Comparison of ENCODE assay signal across 8 cellular contexts in genomic region chr19:12956446-12957388, GRCh38. TPM values are rescaled to one million over a fixed set of nuclear protein-coding genes. Genes with fewer than 3 reads are reported as not detected.
DNase-seq lines count a peak whose midpoint lies in the region; ATAC-seq and TF ChIP-seq lines count a peak whose summit lies in the region.

Gene GADD45GIP1 (minus strand): TSS chr19:12957223. CDS start chr19:12957212, 11 bp downstream.

- H3K27me3 ChIP-seq in HUES64 (ENCODE audit: insufficient read depth, low read length): no peaks in the 10 kb centered on the region

- H3K9me3 Mint-ChIP-seq in nephron: no peaks in the 10 kb centered on the region
- H3K9me3 Mint-ChIP-seq in stimulated activated naive CD8-positive, alpha-beta T cell treated with anti-CD3 and anti-CD28 coated beads, Interleukin-15, Interleukin-2, amounts not matched to agents 100 ng/mL and 50 ng/mL, for 24 hours: no peaks in the 10 kb centered on the region

- TF ChIP-seq CTCF in fibroblast of the aortic adventitia (IDR thresholded peaks at IDR 0.05; ENCODE audit: insufficient read depth, low read length): no peak
- no peak for TF ChIP-seq CTCF in nephron (IDR thresholded peaks at IDR 0.05; ENCODE audit: unreplicated experiment in 3 of 3)

- H3K27ac Mint-ChIP-seq in nephron: peak within 1 kb of the TSS; percentile 88 to 91 (median 89)
- peak within 1 kb of the TSS; percentile 96 for H3K27ac Mint-ChIP-seq in stimulated activated naive CD8-positive, alpha-beta T cell treated with anti-CD3 and anti-CD28 coated beads, Interleukin-15, Interleukin-2, amounts not matched to agents 100 ng/mL and 50 ng/mL, for 24 hours

- H3K9me3 ChIP-seq in HUES64 (ENCODE audit: insufficient read depth, low read depth, low read length): no peaks in the 10 kb centered on the region

- WGBS in HUES64: 4% methylated on average over 80 of the region's 84 CpGs

- H3K36me3 Mint-ChIP-seq in nephron (ENCODE audit: low read depth): peaks cover 24% of the 10 kb centered on the region
- H3K36me3 Mint-ChIP-seq in stimulated activated naive CD8-positive, alpha-beta T cell treated with anti-CD3 and anti-CD28 coated beads, Interleukin-15, Interleukin-2, amounts not matched to agents 100 ng/mL and 50 ng/mL, for 24 hours (ENCODE audit: low read depth): peaks cover 29% of the 10 kb centered on the region

- H3K27ac ChIP-seq in HUES64 (ENCODE audit: low read depth, low read length): peak within 1 kb of the TSS; percentile 94

- peaks cover 36% of the 10 kb centered on the region for H3K36me3 ChIP-seq in HUES64 (ENCODE audit: insufficient read depth, low read length)

- peak; percentile 79 for ATAC-seq in GM19035 (IDR thresholded peaks at IDR 0.05; ENCODE audit: unreplicated experiment)

- H3K4me1 ChIP-seq in HUES64 (ENCODE audit: insufficient read depth, low read length): peaks cover 8% of the 10 kb centered on the region; the same call in 1 of the 2 replicates

- DNase-seq in AG20443 (ENCODE audit: low spot score) (peak; percentile 90), fibroblast of the aortic adventitia (ENCODE audit: low read depth) (peak; percentile 73)
- peak; percentile 80 for DNase-seq in activated effector memory CD4-positive, alpha-beta T cell treated with Interleukin-2 at 50 U/mL for 16 hours

- peak; percentile 93 for TF ChIP-seq POLR2A in Raji (IDR thresholded peaks at IDR 0.05; ENCODE audit: insufficient read depth, low read depth, low read length)

- H3K4me3 ChIP-seq in HUES64 (ENCODE audit: low read length) (peak within 1 kb of the TSS; percentile 95), fibroblast of the aortic adventitia (ENCODE audit: low read depth, low read length) (peak within 1 kb of the TSS; percentile 99)

- peak within 1 kb of the TSS; percentile 86 to 91 (median 88) for H3K4me3 Mint-ChIP-seq in nephron
- H3K4me3 Mint-ChIP-seq in stimulated activated naive CD8-positive, alpha-beta T cell treated with anti-CD3 and anti-CD28 coated beads, Interleukin-15, Interleukin-2, amounts not matched to agents 100 ng/mL and 50 ng/mL, for 24 hours: peak within 1 kb of the TSS; percentile 89

- H3K9ac ChIP-seq in HUES64 (ENCODE audit: low read depth, low read length): peak within 1 kb of the TSS; percentile 99

- H3K4me1 Mint-ChIP-seq in nephron: peaks cover 40% of the 10 kb centered on the region
- peaks cover 29% of the 10 kb centered on the region for H3K4me1 Mint-ChIP-seq in stimulated activated naive CD8-positive, alpha-beta T cell treated with anti-CD3 and anti-CD28 coated beads, Interleukin-15, Interleukin-2, amounts not matched to agents 100 ng/mL and 50 ng/mL, for 24 hours (ENCODE audit: low read depth)

- H3K27me3 Mint-ChIP-seq in nephron (ENCODE audit: low read depth): peaks cover 4% of the 10 kb centered on the region
- H3K27me3 Mint-ChIP-seq in stimulated activated naive CD8-positive, alpha-beta T cell treated with anti-CD3 and anti-CD28 coated beads, Interleukin-15, Interleukin-2, amounts not matched to agents 100 ng/mL and 50 ng/mL, for 24 hours: no peaks in the 10 kb centered on the region

RNA-seq across cellular contexts. Expression of gene GADD45GIP1, which starts in this region (rescaled TPM):
- polyA plus RNA-seq in HUES64 (2013, experiment 1 of 2): 60.2 TPM
- 57.6 TPM for polyA plus RNA-seq in HUES64 (2013, experiment 2 of 2)
- total RNA-seq in fibroblast of the aortic adventitia (ENCODE audit: low replicate concordance): 23.0 and 38.8 TPM in 2 replicates

Comparison
In these comparisons a context has a peak if more than half of its experiments do, and no peak if none do; other contexts are left out.
1. Peak in every context shown above with its lines: DNase-seq, ATAC-seq, H3K4me3 ChIP-seq and H3K27ac ChIP-seq.